In the genomic region with DNA sequence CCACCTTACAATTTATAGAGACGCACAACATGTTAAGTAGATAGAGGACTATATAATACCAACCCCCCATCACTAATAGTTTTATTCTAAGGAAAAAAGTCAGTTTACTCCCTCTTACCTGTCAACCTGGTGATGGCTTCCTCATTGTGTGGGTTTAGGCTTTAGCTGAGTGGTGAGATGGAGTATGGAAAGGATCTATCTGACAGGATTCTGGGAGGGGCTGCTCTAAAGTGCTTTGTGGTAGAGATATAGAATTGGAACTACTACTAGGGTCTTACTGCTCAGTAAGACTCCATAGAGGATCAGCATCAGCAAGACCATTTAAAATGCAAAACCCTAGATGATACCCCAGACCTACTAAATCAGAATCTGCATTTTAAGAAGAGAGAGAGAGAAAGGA, we compare ENCODE assay signal across 1 cellular context.
TF ChIP-seq lines count a peak whose summit lies in the region.

No MANE protein-coding gene starts in this region.

TF ChIP-seq in IMR-90, 13 proteins besides CTCF, POLR2A, EP300 and RAD21 (continued from another document):
- TF ChIP-seq, protein P1, sequence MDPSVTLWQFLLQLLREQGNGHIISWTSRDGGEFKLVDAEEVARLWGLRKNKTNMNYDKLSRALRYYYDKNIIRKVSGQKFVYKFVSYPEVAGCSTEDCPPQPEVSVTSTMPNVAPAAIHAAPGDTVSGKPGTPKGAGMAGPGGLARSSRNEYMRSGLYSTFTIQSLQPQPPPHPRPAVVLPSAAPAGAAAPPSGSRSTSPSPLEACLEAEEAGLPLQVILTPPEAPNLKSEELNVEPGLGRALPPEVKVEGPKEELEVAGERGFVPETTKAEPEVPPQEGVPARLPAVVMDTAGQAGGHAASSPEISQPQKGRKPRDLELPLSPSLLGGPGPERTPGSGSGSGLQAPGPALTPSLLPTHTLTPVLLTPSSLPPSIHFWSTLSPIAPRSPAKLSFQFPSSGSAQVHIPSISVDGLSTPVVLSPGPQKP (IDR thresholded peaks at IDR 0.05; ENCODE audit: borderline replicate concordance, low read depth, low read length): no peak
- TF ChIP-seq, protein P2, sequence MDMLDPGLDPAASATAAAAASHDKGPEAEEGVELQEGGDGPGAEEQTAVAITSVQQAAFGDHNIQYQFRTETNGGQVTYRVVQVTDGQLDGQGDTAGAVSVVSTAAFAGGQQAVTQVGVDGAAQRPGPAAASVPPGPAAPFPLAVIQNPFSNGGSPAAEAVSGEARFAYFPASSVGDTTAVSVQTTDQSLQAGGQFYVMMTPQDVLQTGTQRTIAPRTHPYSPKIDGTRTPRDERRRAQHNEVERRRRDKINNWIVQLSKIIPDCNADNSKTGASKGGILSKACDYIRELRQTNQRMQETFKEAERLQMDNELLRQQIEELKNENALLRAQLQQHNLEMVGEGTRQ (IDR thresholded peaks at IDR 0.05; ENCODE audit: low read depth, low read length): no peak
- TF ChIP-seq MAFK (IDR thresholded peaks at IDR 0.05; ENCODE audit: low read depth, low read length) (no peak), SMC3 (IDR thresholded peaks at IDR 0.05; ENCODE audit: low read depth, low read length) (no peak), RFX5 (IDR thresholded peaks at IDR 0.05; ENCODE audit: low read depth, low read length) (no peak), RCOR1 (IDR thresholded peaks at IDR 0.05; ENCODE audit: insufficient replicate concordance, low read length) (no peak), FOS (IDR thresholded peaks at IDR 0.05; ENCODE audit: low read depth, low read length) (no peak), MXI1 (IDR thresholded peaks at IDR 0.05; ENCODE audit: borderline replicate concordance, low read depth, low read length) (no peak), CEBPB (IDR thresholded peaks at IDR 0.05; ENCODE audit: low read depth, low read length) (no peak)
